ENCODE assay signal across 22 cellular contexts in the genomic region with DNA sequence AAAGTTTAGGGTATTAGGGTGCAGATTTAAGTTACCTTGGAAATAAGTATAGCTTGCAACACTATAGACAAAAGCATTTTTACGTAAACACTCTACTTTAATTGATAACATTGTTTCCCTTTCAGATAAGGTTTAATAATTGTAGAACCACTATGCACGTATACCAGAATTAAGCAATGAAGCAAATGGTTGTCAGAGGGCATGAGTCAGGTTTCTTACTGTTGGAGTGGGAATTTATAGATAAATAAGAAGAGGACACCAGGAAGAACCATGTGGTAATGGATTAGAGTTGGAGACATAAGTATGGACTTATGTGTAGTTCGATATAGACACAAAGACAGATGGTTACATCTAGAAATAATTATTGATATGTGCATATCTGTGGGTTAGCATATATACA.
"Had no signal": no experiment of that assay in that cellular context is flagged by ENCODE, and none has a peak within 500 bp of the region (broad histone marks: within the 10 kb centered on the region; RNA-seq: fewer than 3 reads in every experiment).

No MANE protein-coding gene starts in this region.

- DNase-seq: activated CD4-positive, alpha-beta memory T cell treated with anti-CD3 and anti-CD28 coated beads for 36 hours; activated CD4-positive, alpha-beta T cell treated with anti-CD3 and anti-CD28 coated beads for 4 hours; activated CD4-positive, CD25-positive, alpha-beta regulatory T cell; activated naive CD4-positive, alpha-beta T cell treated with anti-CD3 and anti-CD28 coated beads for 36 hours; activated T-cell treated with anti-CD3 and anti-CD28 coated beads, Interleukin-2, amount 50 U/mL, for 48 hours; body of pancreas; central memory CD4-positive, alpha-beta T cell; colonic mucosa; dorsolateral prefrontal cortex; esophagus squamous epithelium; hypothalamus; left ventricle myocardium superior; mammary epithelial cell; pancreas; psoas muscle; stimulated activated CD4-positive, alpha-beta T cell treated with anti-CD3 and anti-CD28 coated beads, Interleukin-1b, Interleukin-23, amount 100 ng/mL, for 48 hours; T-helper 9 cell; tibial artery had no signal

- H3K27ac ChIP-seq: body of pancreas, colonic mucosa, dorsolateral prefrontal cortex, esophagus squamous epithelium, neutrophil, pancreas, psoas muscle, right atrium auricular region, tibial artery had no signal

- H3K9me3 Mint-ChIP-seq: activated CD4-positive, alpha-beta memory T cell treated with anti-CD3 and anti-CD28 coated beads for 36 hours; activated naive CD4-positive, alpha-beta T cell treated with anti-CD3 and anti-CD28 coated beads for 36 hours; stimulated activated naive CD8-positive, alpha-beta T cell treated with anti-CD3 and anti-CD28 coated beads, Interleukin-15, Interleukin-2, amounts not matched to agents 100 ng/mL and 50 ng/mL, for 24 hours had no signal

- H3K4me1 ChIP-seq: body of pancreas, colonic mucosa, esophagus squamous epithelium, pancreas, psoas muscle, right atrium auricular region, tibial artery had no signal

- ATAC-seq: body of pancreas, left ventricle myocardium superior, pancreas, psoas muscle had no signal

- H3K27me3 ChIP-seq: body of pancreas, colonic mucosa, dorsolateral prefrontal cortex, esophagus squamous epithelium, neutrophil, pancreas, right atrium auricular region, tibial artery had no signal

- H3K27ac Mint-ChIP-seq: activated CD4-positive, alpha-beta memory T cell treated with anti-CD3 and anti-CD28 coated beads for 36 hours; activated naive CD4-positive, alpha-beta T cell treated with anti-CD3 and anti-CD28 coated beads for 36 hours; nephron; stimulated activated naive CD8-positive, alpha-beta T cell treated with anti-CD3 and anti-CD28 coated beads, Interleukin-15, Interleukin-2, amounts not matched to agents 100 ng/mL and 50 ng/mL, for 24 hours had no signal

- H3K4me3 ChIP-seq: body of pancreas, colonic mucosa, dorsolateral prefrontal cortex, esophagus squamous epithelium, pancreas, psoas muscle, right atrium auricular region, tibial artery had no signal

- H3K9me3 ChIP-seq: body of pancreas, colonic mucosa, esophagus squamous epithelium, neutrophil, pancreas, psoas muscle, tibial artery had no signal

- H3K36me3 Mint-ChIP-seq: activated CD4-positive, alpha-beta memory T cell treated with anti-CD3 and anti-CD28 coated beads for 36 hours had no signal

- H3K36me3 ChIP-seq: colonic mucosa, esophagus squamous epithelium, neutrophil, pancreas, right atrium auricular region, tibial artery had no signal
